In genomic region chr6:34688956-34689355, GRCh38 we compare ENCODE assay signal across 17 cellular contexts.
"Had no signal": no experiment of that assay in that cellular context is flagged by ENCODE, and none has a peak within 500 bp of the region (broad histone marks: within the 10 kb centered on the region; RNA-seq: fewer than 3 reads in every experiment).

No MANE protein-coding gene starts in this region.

- H3K27me3 Mint-ChIP-seq: activated CD4-positive, alpha-beta memory T cell treated with anti-CD3 and anti-CD28 coated beads, Interleukin-2, amount 10 ng/mL, durations not matched to agents 7 days and 5 days; activated naive CD8-positive, alpha-beta T cell treated with anti-CD3 and anti-CD28 coated beads for 36 hours; natural killer cell treated with Interleukin-12 subunit alpha and Interleukin-12 subunit beta and Interleukin-15 and Interleukin-18, amount 100 ng/mL, for 72 hours; type B pancreatic cell had no signal

- H3K27me3 ChIP-seq: ascending aorta, gastroesophageal sphincter, sigmoid colon had no signal

- H3K9me3 Mint-ChIP-seq: activated CD4-positive, alpha-beta memory T cell treated with anti-CD3 and anti-CD28 coated beads, Interleukin-2, amount 10 ng/mL, durations not matched to agents 7 days and 5 days; activated T-cell treated with anti-CD3 and anti-CD28 coated beads, Interleukin-2, amount 50 U/mL, for 72 hours; natural killer cell treated with Interleukin-12 subunit alpha and Interleukin-12 subunit beta and Interleukin-15 and Interleukin-18, amount 100 ng/mL, for 72 hours; T-helper 2 cell treated with Interferon-gamma antibody and Interleukin-4, amounts not matched to agents 5 μg/mL and 100 μg/mL, for 36 hours; type B pancreatic cell had no signal

- H3K4me3 ChIP-seq: ascending aorta, gastroesophageal sphincter, mucosa of descending colon, sigmoid colon had no signal

- H3K4me3 Mint-ChIP-seq: activated CD4-positive, alpha-beta memory T cell treated with anti-CD3 and anti-CD28 coated beads, Interleukin-2, amount 10 ng/mL, durations not matched to agents 7 days and 5 days; activated naive CD8-positive, alpha-beta T cell treated with anti-CD3 and anti-CD28 coated beads for 36 hours; activated T-cell treated with anti-CD3 and anti-CD28 coated beads, Interleukin-2, amount 50 U/mL, for 72 hours; natural killer cell treated with Interleukin-12 subunit alpha and Interleukin-12 subunit beta and Interleukin-15 and Interleukin-18, amount 100 ng/mL, for 72 hours; T-helper 2 cell treated with Interferon-gamma antibody and Interleukin-4, amounts not matched to agents 5 μg/mL and 100 μg/mL, for 36 hours; type B pancreatic cell had no signal

- ATAC-seq: activated T-cell treated with anti-CD3 and anti-CD28 coated beads, Interleukin-2, amount 50 U/mL, for 72 hours; gastroesophageal sphincter; mucosa of descending colon had no signal

- FAIRE-seq: bronchial epithelial cell had no signal

- H3K36me3 ChIP-seq: ascending aorta, gastroesophageal sphincter, sigmoid colon had no signal

- DNase-seq: activated CD4-positive, alpha-beta memory T cell treated with anti-CD3 and anti-CD28 coated beads, Interleukin-2, amount 10 ng/mL, durations not matched to agents 7 days and 5 days; activated CD4-positive, alpha-beta T cell treated with anti-CD3 and anti-CD28 coated beads for 1 hour; activated gamma-delta T cell treated with Interleukin-2 at 50 U/mL for 16 hours; activated naive CD8-positive, alpha-beta T cell treated with anti-CD3 and anti-CD28 coated beads for 36 hours; activated T-cell treated with anti-CD3 and anti-CD28 coated beads, Interleukin-2, amount 50 U/mL, for 72 hours; mammary epithelial cell; mucosa of descending colon; sigmoid colon; stimulated activated CD4-positive, alpha-beta T cell treated with anti-CD3 and anti-CD28 coated beads, Interleukin-2, amount 100 ng/mL, for 24 hours; stimulated activated naive CD4-positive, alpha-beta T cell; SW 1271 had no signal

- H3K27ac Mint-ChIP-seq: activated CD4-positive, alpha-beta memory T cell treated with anti-CD3 and anti-CD28 coated beads, Interleukin-2, amount 10 ng/mL, durations not matched to agents 7 days and 5 days; activated naive CD8-positive, alpha-beta T cell treated with anti-CD3 and anti-CD28 coated beads for 36 hours; activated T-cell treated with anti-CD3 and anti-CD28 coated beads, Interleukin-2, amount 50 U/mL, for 72 hours; natural killer cell treated with Interleukin-12 subunit alpha and Interleukin-12 subunit beta and Interleukin-15 and Interleukin-18, amount 100 ng/mL, for 72 hours; T-helper 2 cell treated with Interferon-gamma antibody and Interleukin-4, amounts not matched to agents 5 μg/mL and 100 μg/mL, for 36 hours; type B pancreatic cell had no signal

- H3K9me3 ChIP-seq: ascending aorta, gastroesophageal sphincter, mucosa of descending colon, sigmoid colon had no signal

- H3K27ac ChIP-seq: ascending aorta, gastroesophageal sphincter, sigmoid colon had no signal

- H3K36me3 Mint-ChIP-seq: natural killer cell treated with Interleukin-12 subunit alpha and Interleukin-12 subunit beta and Interleukin-15 and Interleukin-18, amount 100 ng/mL, for 72 hours had no signal
